ENCODE assay signal across 23 cellular contexts in genomic region chr5:123571927-123572326, GRCh38. TPM values are rescaled to one million over a fixed set of nuclear protein-coding genes. Genes with fewer than 3 reads are reported as not detected.
A peak's percentile ranks its signal among the peaks of the same experiment; 100 is the strongest.
DNase-seq lines count a peak whose midpoint lies in the region; ATAC-seq and TF ChIP-seq lines count a peak whose summit lies in the region.
"Had no signal": no experiment of that assay in that cellular context is flagged by ENCODE, and none has a peak within 500 bp of the region (broad histone marks: within the 10 kb centered on the region; RNA-seq: fewer than 3 reads in every experiment).

No MANE protein-coding gene starts in this region.

- TF ChIP-seq EP300 in ovary (IDR thresholded peaks at IDR 0.05), result no peak

- peak; percentile 73 for ATAC-seq in GM21786 (IDR thresholded peaks at IDR 0.05; ENCODE audit: unreplicated experiment)
- no peak for ATAC-seq in HG02870 (IDR thresholded peaks at IDR 0.05; ENCODE audit: unreplicated experiment)
- ATAC-seq in HG03139 (IDR thresholded peaks at IDR 0.05; ENCODE audit: unreplicated experiment), result no peak
- ATAC-seq: activated CD8-positive, alpha-beta T cell treated with anti-CD3 and anti-CD28 coated beads for 36 hours; activated T-cell treated with anti-CD3 and anti-CD28 coated beads, Interleukin-2, amount 50 U/mL, for 4 hours; left colon; WTC11 had no signal

- no peaks in the 10 kb centered on the region for H3K9me3 ChIP-seq in ovary
- H3K9me3 ChIP-seq: ascending aorta, vagina had no signal

- DNase-seq in GM12865 (ENCODE audit: low read depth), result peak; percentile 14
- peak; percentile 37 for DNase-seq in KBM-7
- peak; percentile 17 for DNase-seq in astrocyte of the hippocampus (ENCODE audit: low read depth, low spot score)
- no peak for DNase-seq in ovary
- no peak for DNase-seq in NCI-H2196 (lab: John Stamatoyannopoulos, UW; ENCODE audit: unreplicated experiment)
- DNase-seq: activated CD8-positive, alpha-beta T cell treated with anti-CD3 and anti-CD28 coated beads for 36 hours; activated naive CD4-positive, alpha-beta T cell treated with anti-CD3 and anti-CD28 coated beads, Interleukin-2, amount 50 U/mL, for 16 hours; activated T-cell treated with anti-CD3 and anti-CD28 coated beads, Interleukin-2, amount 50 U/mL, for 4 hours; C1 segment of cervical spinal cord; effector memory CD4-positive, alpha-beta T cell; glutamatergic neuron; Karpas-422; left colon; NCI-H1417 treated with DMSO at 0.1 percent for 48 hours; NCI-H82; SJCRH30; substantia nigra had no signal

- H3K4me3 ChIP-seq in GM12865 (ENCODE audit: low read depth, low read length), result no peak overlapping the region
- no peak overlapping the region for H3K4me3 ChIP-seq in ovary
- H3K4me3 ChIP-seq: ascending aorta, SJCRH30, vagina had no signal

- no peak for TF ChIP-seq CTCF in GM12865 (IDR thresholded peaks at IDR 0.05; ENCODE audit: insufficient read depth, low read depth, low read length, missing control alignments)
- TF ChIP-seq CTCF in ovary (IDR thresholded peaks at IDR 0.05), result no peak

- intact Hi-C loops in ovary (cut with DNase I), result no loop called here

- H3K27ac ChIP-seq in ovary, result no peak overlapping the region
- H3K27ac ChIP-seq: ascending aorta, SJCRH30, vagina had no signal

- H3K27me3 ChIP-seq in ovary, result no peaks in the 10 kb centered on the region
- H3K27me3 ChIP-seq: ascending aorta, SJCRH30, vagina had no signal

- no peaks in the 10 kb centered on the region for H3K4me1 ChIP-seq in ovary (ENCODE audit: insufficient read depth)
- H3K4me1 ChIP-seq: ascending aorta, SJCRH30, vagina had no signal

- TF ChIP-seq POLR2A in ovary (IDR thresholded peaks at IDR 0.05), result no peak

- in situ Hi-C loops in KBM-7 (cut with MboI; ENCODE audit: low pct_unique_long_range_greater_than_20kb, low sequenced_read_pairs), result no loop called here

- no peaks in the 10 kb centered on the region for H3K36me3 ChIP-seq in ovary

RNA-seq across cellular contexts. Expression of gene CSNK1G3, which starts 60.0 kb away (rescaled TPM):
- 10 to 100 TPM; 36.8 to 68.5 (median 54.1) TPM for total RNA-seq in ovary
- 10 to 100 TPM; 12.1 to 15.9 TPM for polyA plus RNA-seq in ovary

Comparison
In these comparisons a context has a peak if more than half of its experiments do, and no peak if none do; other contexts are left out.
1. DNase-seq: peak in GM12865 (single experiment), KBM-7 (single experiment) and astrocyte of the hippocampus (single experiment); none in ovary (0 of 5) and NCI-H2196 (single experiment).